ENCODE assay signal across 8 cellular contexts in genomic region chr12:90854136-90854689, GRCh38.
DNase-seq lines count a peak whose midpoint lies in the region; ATAC-seq and TF ChIP-seq lines count a peak whose summit lies in the region.

No MANE protein-coding gene starts in this region.

- H3K4me3 ChIP-seq in SJCRH30 (no peak overlapping the region), fibroblast of pulmonary artery (replicated peaks; ENCODE audit: low read depth, low read length) (no peak overlapping the region)

- H3K36me3 ChIP-seq in SJCRH30: no peaks in the 10 kb centered on the region

- no peaks in the 10 kb centered on the region for H3K27me3 ChIP-seq in SJCRH30

- TF ChIP-seq EP300 in Ishikawa (IDR thresholded peaks at IDR 0.05; ENCODE audit: borderline replicate concordance): no peak

- no peak for DNase-seq in activated T-cell treated with anti-CD3 and anti-CD28 coated beads, Interleukin-2, amount 50 U/mL, for 4 hours
- no peak for DNase-seq in activated T-cell treated with anti-CD3 and anti-CD28 coated beads for 4 hours
- DNase-seq in SJCRH30: peak; percentile 32 to 68
- DNase-seq in fibroblast of pulmonary artery (ENCODE audit: low read depth): peak; percentile 78
- DNase-seq in pons (ENCODE audit: low spot score): peak; percentile 65
- no peak for DNase-seq in GF-D8 (lab: John Stamatoyannopoulos, UW)

- no peaks in the 10 kb centered on the region for H3K9me3 Mint-ChIP-seq in activated T-cell treated with anti-CD3 and anti-CD28 coated beads, Interleukin-2, amount 50 U/mL, for 4 hours

- no peaks in the 10 kb centered on the region for H3K36me3 Mint-ChIP-seq in activated T-cell treated with anti-CD3 and anti-CD28 coated beads, Interleukin-2, amount 50 U/mL, for 4 hours (ENCODE audit: insufficient read depth)

- peak; percentile 69 for TF ChIP-seq RAD21 in Ishikawa (IDR thresholded peaks at IDR 0.05; ENCODE audit: low read depth)

- H3K4me3 Mint-ChIP-seq in activated T-cell treated with anti-CD3 and anti-CD28 coated beads, Interleukin-2, amount 50 U/mL, for 4 hours: no peak overlapping the region

- peak; percentile 41 to 55 for ATAC-seq in activated T-cell treated with anti-CD3 and anti-CD28 coated beads, Interleukin-2, amount 50 U/mL, for 4 hours
- ATAC-seq in GM21526 (IDR thresholded peaks at IDR 0.05; ENCODE audit: low FRiP score, unreplicated experiment): peak; percentile 88

- no peaks in the 10 kb centered on the region for H3K9me3 ChIP-seq in SJCRH30 (replicated peaks)

- no peaks in the 10 kb centered on the region for H3K4me1 Mint-ChIP-seq in activated T-cell treated with anti-CD3 and anti-CD28 coated beads, Interleukin-2, amount 50 U/mL, for 4 hours (ENCODE audit: low read depth)

- H3K27ac ChIP-seq in SJCRH30: no peak overlapping the region

- H3K27me3 Mint-ChIP-seq in activated T-cell treated with anti-CD3 and anti-CD28 coated beads, Interleukin-2, amount 50 U/mL, for 4 hours (ENCODE audit: low read depth): no peaks in the 10 kb centered on the region

- TF ChIP-seq CTCF in fibroblast of pulmonary artery (IDR thresholded peaks at IDR 0.05; ENCODE audit: low read length, missing control alignments): peak; percentile 88

- peaks cover 12% of the 10 kb centered on the region for H3K4me1 ChIP-seq in SJCRH30

TF ChIP-seq in Ishikawa, 13 proteins besides CTCF, POLR2A, EP300 and RAD21:
- TF ChIP-seq TAF1 (IDR thresholded peaks at IDR 0.05; ENCODE audit: low read depth) (no peak), FOXM1 (IDR thresholded peaks at IDR 0.05; ENCODE audit: borderline replicate concordance, low read depth) (no peak), TCF12 (IDR thresholded peaks at IDR 0.05; ENCODE audit: low read depth) (no peak), YY1 (IDR thresholded peaks at IDR 0.05; ENCODE audit: low read depth) (no peak), ZBTB7A (IDR thresholded peaks at IDR 0.05; ENCODE audit: low read depth) (no peak), CEBPB (IDR thresholded peaks at IDR 0.05) (no peak), CREB1 (IDR thresholded peaks at IDR 0.05; ENCODE audit: low read depth) (no peak), MAX (IDR thresholded peaks at IDR 0.05) (no peak), TEAD4 (IDR thresholded peaks at IDR 0.05) (no peak), NFIC (IDR thresholded peaks at IDR 0.05) (no peak), EGR1 (IDR thresholded peaks at IDR 0.05) (no peak), REST (IDR thresholded peaks at IDR 0.05; ENCODE audit: low read depth) (no peak), USF1 (IDR thresholded peaks at IDR 0.05) (no peak)

Comparison
In these comparisons a context has a peak if more than half of its experiments do, and no peak if none do; other contexts are left out.
1. DNase-seq: peak in SJCRH30 (2 of 2), fibroblast of pulmonary artery (single experiment) and pons (single experiment); none in activated T-cell treated with anti-CD3 and anti-CD28 coated beads, Interleukin-2, amount 50 U/mL, for 4 hours (single experiment), activated T-cell treated with anti-CD3 and anti-CD28 coated beads for 4 hours (single experiment) and GF-D8 (single experiment).